Comparison of ENCODE assay signal across 12 cellular contexts in the genomic region with DNA sequence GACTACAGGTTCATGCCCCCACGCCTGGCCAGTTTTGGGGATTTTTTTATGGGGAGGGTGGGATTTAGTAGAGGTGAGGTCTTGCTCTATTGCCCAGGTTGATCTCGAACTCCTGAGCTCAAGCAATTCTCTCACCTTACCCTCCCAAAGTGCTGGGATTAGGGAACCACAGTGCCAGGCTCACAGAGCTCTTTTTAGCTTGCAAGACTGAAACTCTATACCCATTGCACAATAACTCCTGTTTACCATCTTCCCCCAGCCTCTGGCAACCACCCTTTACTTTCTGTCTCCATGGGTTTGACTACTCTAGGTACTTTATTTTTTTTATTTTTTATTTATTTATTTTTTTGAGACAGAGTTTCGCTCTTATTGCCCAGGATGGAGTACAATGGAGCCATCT. TPM values are rescaled to one million over a fixed set of nuclear protein-coding genes. Genes with fewer than 3 reads are reported as not detected.
A peak's percentile ranks its signal among the peaks of the same experiment; 100 is the strongest.
DNase-seq lines count a peak whose midpoint lies in the region; ATAC-seq, FAIRE-seq and TF ChIP-seq lines count a peak whose summit lies in the region.
"Had no signal": no experiment of that assay in that cellular context is flagged by ENCODE, and none has a peak within 500 bp of the region (broad histone marks: within the 10 kb centered on the region; RNA-seq: fewer than 3 reads in every experiment).

No MANE protein-coding gene starts in this region.

- no peak for TF ChIP-seq POLR2A in HepG2 (IDR thresholded peaks at IDR 0.05; ENCODE audit: insufficient read depth in 1 of 2, low read depth in 2 of 2, low read length in 2 of 2)

- WGBS in HepG2 (ENCODE audit: low lambda C conversion rate), result 53% methylated on average over 3 of the region's 3 CpGs

- DNase-seq in EL, result peak; percentile 59
- no peak for DNase-seq in activated T-helper 2 cell treated with anti-CD3 and anti-CD28 coated beads, Interferon-gamma antibody, Interleukin-2, Interleukin-4, amounts not matched to agents 10 μg/mL and 5 μg/mL and 100 μg/mL, durations not matched to agents 14 hours and 24 hours and 36 hours (ENCODE audit: low spot score)
- DNase-seq in HepG2 (ENCODE audit: low spot score), result no peak
- no peak for DNase-seq in central memory CD4-positive, alpha-beta T cell
- DNase-seq in NCI-H524 treated with DMSO at 0.1 percent for 48 hours (lab: John Stamatoyannopoulos, UW), result no peak
- DNase-seq in NCI-H2227 (lab: John Stamatoyannopoulos, UW; ENCODE audit: unreplicated experiment), result no peak
- DNase-seq: activated B cell treated with CpG ODN at 0.5 μM for 24 hours, amniotic stem cell, NCI-H187 had no signal

- H3F3A ChIP-seq in Loucy (ENCODE audit: low read depth), result no peaks in the 10 kb centered on the region

- TF ChIP-seq EP300 in HepG2 (IDR thresholded peaks at IDR 0.05; ENCODE audit: low read depth in 2 of 2, low read length in 2 of 2), result no peak
- TF ChIP-seq EP300 in HepG2 (CRISPR knock-in tag; IDR thresholded peaks at IDR 0.05; ENCODE audit: borderline replicate concordance), result no peak

- H3K27me3 Mint-ChIP-seq in activated T-helper 2 cell treated with anti-CD3 and anti-CD28 coated beads, Interferon-gamma antibody, Interleukin-2, Interleukin-4, amounts not matched to agents 10 μg/mL and 5 μg/mL and 100 μg/mL, durations not matched to agents 14 hours and 24 hours and 36 hours (ENCODE audit: low read depth), result no peaks in the 10 kb centered on the region
- H3K27me3 Mint-ChIP-seq: activated B cell treated with CpG ODN at 0.5 μM for 24 hours had no signal

- in situ Hi-C loops in HepG2 (cut with HindIII; ENCODE audit: extremely low pct_ligation_motif_present, low pct_unique_long_range_greater_than_20kb), result no loop called here

- H3K4me1 Mint-ChIP-seq in activated T-helper 2 cell treated with anti-CD3 and anti-CD28 coated beads, Interferon-gamma antibody, Interleukin-2, Interleukin-4, amounts not matched to agents 10 μg/mL and 5 μg/mL and 100 μg/mL, durations not matched to agents 14 hours and 24 hours and 36 hours (ENCODE audit: low read depth), result peaks cover 54% of the 10 kb centered on the region

- H3K9me3 Mint-ChIP-seq in activated T-helper 2 cell treated with anti-CD3 and anti-CD28 coated beads, Interferon-gamma antibody, Interleukin-2, Interleukin-4, amounts not matched to agents 10 μg/mL and 5 μg/mL and 100 μg/mL, durations not matched to agents 14 hours and 24 hours and 36 hours, result no peaks in the 10 kb centered on the region
- H3K9me3 Mint-ChIP-seq: activated B cell treated with CpG ODN at 0.5 μM for 24 hours had no signal

- CTCF ChIA-PET in HepG2 (lab: Yijun Ruan, JAX; ENCODE audit: low intra/inter-chr PET ratio, low total read pairs), result no interaction called here

- no peaks in the 10 kb centered on the region for H3K9me2 ChIP-seq in Loucy (replicated peaks; ENCODE audit: low read depth, low read length)

- no peak for FAIRE-seq in HepG2 (lab: Jason Lieb, UNC)
- FAIRE-seq: islet of Langerhans had no signal

- H3K27me3 ChIP-seq in Loucy (ENCODE audit: insufficient read depth, low read length, poor library complexity, severe bottlenecking), result no peaks in the 10 kb centered on the region
- no peaks in the 10 kb centered on the region for H3K27me3 ChIP-seq in HepG2 (ENCODE audit: control insufficient read depth in 1 of 2, insufficient read depth in 2 of 2, low read length in 2 of 2)

- H3K79me2 ChIP-seq in Loucy (ENCODE audit: insufficient read depth, low read length) (no peaks in the 10 kb centered on the region), HepG2 (ENCODE audit: insufficient read depth, low read length) (no peaks in the 10 kb centered on the region)

- peaks cover 2% of the 10 kb centered on the region for H3K36me3 Mint-ChIP-seq in activated T-helper 2 cell treated with anti-CD3 and anti-CD28 coated beads, Interferon-gamma antibody, Interleukin-2, Interleukin-4, amounts not matched to agents 10 μg/mL and 5 μg/mL and 100 μg/mL, durations not matched to agents 14 hours and 24 hours and 36 hours (ENCODE audit: low read depth)

- H3K4me3 Mint-ChIP-seq in activated T-helper 2 cell treated with anti-CD3 and anti-CD28 coated beads, Interferon-gamma antibody, Interleukin-2, Interleukin-4, amounts not matched to agents 10 μg/mL and 5 μg/mL and 100 μg/mL, durations not matched to agents 14 hours and 24 hours and 36 hours (ENCODE audit: low read depth), result peak overlapping the region; percentile 41
- H3K4me3 Mint-ChIP-seq: activated B cell treated with CpG ODN at 0.5 μM for 24 hours had no signal

- no TSS peak for BruUV-seq in HepG2 (replicated peaks; lab: Mats Ljungman, UMichigan)

- H3K36me3 ChIP-seq in Loucy (ENCODE audit: insufficient read depth, low read length) (no peaks in the 10 kb centered on the region), HepG2 (replicated peaks in 1 of 2; ENCODE audit: control insufficient read depth in 1 of 2, insufficient read depth in 2 of 2, low read length in 2 of 2) (no peaks in the 10 kb centered on the region)

- 0 out of 2 replicates have a peak overlapping the region, but pooled peaks have one; percentile 27 for H2AFZ ChIP-seq in Loucy (ENCODE audit: low read length)
- H2AFZ ChIP-seq in HepG2 (ENCODE audit: low read length), result no peak overlapping the region

- H3K9ac ChIP-seq in Loucy (ENCODE audit: low read depth, low read length, poor library complexity, severe bottlenecking), result no peak overlapping the region
- H3K9ac ChIP-seq in HepG2 (ENCODE audit: insufficient read depth, low read depth, low read length), result no peak overlapping the region

- H3K27ac Mint-ChIP-seq in activated T-helper 2 cell treated with anti-CD3 and anti-CD28 coated beads, Interferon-gamma antibody, Interleukin-2, Interleukin-4, amounts not matched to agents 10 μg/mL and 5 μg/mL and 100 μg/mL, durations not matched to agents 14 hours and 24 hours and 36 hours, result peak overlapping the region; percentile 74
- H3K27ac Mint-ChIP-seq: activated B cell treated with CpG ODN at 0.5 μM for 24 hours had no signal

- TF ChIP-seq CTCF in Loucy (conservative IDR thresholded peaks at IDR 0.05; ENCODE audit: low read length), result no peak
- no peak for TF ChIP-seq CTCF in HepG2 (CRISPR knock-in tag; IDR thresholded peaks at IDR 0.05)

- H3K4me2 ChIP-seq in Loucy (ENCODE audit: low read depth, low read length, poor library complexity, severe bottlenecking) (no peak overlapping the region), HepG2 (ENCODE audit: low read depth, low read length) (no peak overlapping the region)

- H3K9me3 ChIP-seq in Loucy (ENCODE audit: insufficient read depth, low read depth, low read length), result no peaks in the 10 kb centered on the region
- H3K9me3 ChIP-seq in HepG2 (ENCODE audit: low read length), result no peaks in the 10 kb centered on the region

- H4K20me1 ChIP-seq in Loucy (ENCODE audit: insufficient read depth, low read length, poor library complexity, severe bottlenecking), result no peaks in the 10 kb centered on the region
- H4K20me1 ChIP-seq in HepG2 (ENCODE audit: insufficient read depth, low read length), result no peaks in the 10 kb centered on the region

- H3K4me3 ChIP-seq in Loucy (ENCODE audit: low read length, poor library complexity, severe bottlenecking) (no peak overlapping the region), HepG2 (replicated peaks in 1 of 3; ENCODE audit: insufficient read depth in 1 of 3, low read depth in 2 of 3, low read length in 3 of 3) (no peak overlapping the region)

- intact Hi-C loops in activated T-helper 2 cell treated with anti-CD3 and anti-CD28 coated beads, Interferon-gamma antibody, Interleukin-2, Interleukin-4, amounts not matched to agents 10 μg/mL and 5 μg/mL and 100 μg/mL, durations not matched to agents 14 hours and 24 hours and 36 hours (cut with micrococcal nuclease), result loop anchor here (1.0 to 5.0 kb wide), 6 partner anchors 8 to 229 kb away; no protein-coding TSS in a partner anchor
- intact Hi-C loops in HepG2 (cut with micrococcal nuclease; ENCODE audit: unreplicated experiment), result no loop called here

- no peak for TF ChIP-seq RAD21 in HepG2 (CRISPR knock-in tag; IDR thresholded peaks at IDR 0.05)

- no peak overlapping the region for H3K27ac ChIP-seq in HepG2 (ENCODE audit: extremely low read length, insufficient read depth, low read length)

- POLR2A ChIA-PET in HepG2 (lab: Yijun Ruan, JAX), result no interaction called here

- peaks cover 13% of the 10 kb centered on the region for H3K4me1 ChIP-seq in Loucy (ENCODE audit: insufficient read depth, low read length, poor library complexity, severe bottlenecking)
- H3K4me1 ChIP-seq in HepG2 (ENCODE audit: insufficient read depth, low read length), result peaks cover 21% of the 10 kb centered on the region

- no peak for ATAC-seq in HepG2
- ATAC-seq in HG03520 (IDR thresholded peaks at IDR 0.05; ENCODE audit: unreplicated experiment), result no peak

TF ChIP-seq in HepG2, 621 proteins besides CTCF, POLR2A, EP300 and RAD21 (continues in another document):
- peak; percentile 46; the same call in 1 of the 2 replicates for TF ChIP-seq SIX4 (CRISPR knock-in tag; IDR thresholded peaks at IDR 0.05)

RNA-seq across cellular contexts. Expression of gene CDK17, which starts 25.7 kb away (rescaled TPM):
- 34.7 and 37.6 TPM in 2 replicates for total RNA-seq in activated T-helper 2 cell treated with anti-CD3 and anti-CD28 coated beads, Interferon-gamma antibody, Interleukin-2, Interleukin-4, amounts not matched to agents 10 μg/mL and 5 μg/mL and 100 μg/mL, durations not matched to agents 14 hours and 24 hours and 36 hours
- 20.1 and 22.3 TPM in 2 replicates for total RNA-seq in HepG2 (2016; rRNA removed; fragmentation: Illumina TruSeq; extraction: Trizol)
- total RNA-seq in HepG2 (2016; cell fraction: cytosol; rRNA removed; fragmentation: Illumina TruSeq; extraction: Trizol; ENCODE audit: low read depth), result 12.4 and 17.6 TPM in 2 replicates
- 21.4 and 21.8 TPM in 2 replicates for total RNA-seq in HepG2 (2016; cell fraction: insoluble cytoplasmic fraction; rRNA removed; fragmentation: Illumina TruSeq; extraction: Trizol)
- total RNA-seq in HepG2 (2016; cell fraction: membrane; rRNA removed; fragmentation: Illumina TruSeq; extraction: Trizol), result 6.8 and 8.7 TPM in 2 replicates
- total RNA-seq in HepG2 (2016; cell fraction: nucleus; rRNA removed; fragmentation: Illumina TruSeq; extraction: Trizol), result 33.8 and 35.2 TPM in 2 replicates
- polyA plus RNA-seq in HepG2 (2011; rRNA removed), result 7.6 and 9.9 TPM in 2 replicates
- polyA plus RNA-seq in HepG2 (2011; cell fraction: cytosol; rRNA removed), result 3.7 and 6.4 TPM in 2 replicates
- 8.2 and 10.0 TPM in 2 replicates for polyA plus RNA-seq in HepG2 (2011; cell fraction: nucleus; rRNA removed)
- 9.6 and 11.9 TPM in 2 replicates for polyA plus RNA-seq in HepG2 (2012)
- 0.41 and 0.44 TPM in 2 replicates for polyA plus RNA-seq in HepG2 (2016; cell fraction: cytosol; fragmentation: Illumina TruSeq; extraction: Trizol; ENCODE audit: low read depth)
- polyA plus RNA-seq in HepG2 (2016; cell fraction: insoluble cytoplasmic fraction; fragmentation: Illumina TruSeq; extraction: Trizol; ENCODE audit: low read depth), result 13.7 and 14.3 TPM in 2 replicates
- polyA plus RNA-seq in HepG2 (2016; cell fraction: membrane; fragmentation: Illumina TruSeq; extraction: Trizol; ENCODE audit: low read depth), result 1.9 and 2.1 TPM in 2 replicates
- polyA plus RNA-seq in HepG2 (2016; cell fraction: nucleus; fragmentation: Illumina TruSeq; extraction: Trizol; ENCODE audit: insufficient read depth, low read depth), result 9.6 and 12.3 TPM in 2 replicates
- polyA minus RNA-seq in HepG2 (2011; rRNA and poly(A)+ RNA removed; ENCODE audit: low replicate concordance), result 36.0 and 45.8 TPM in 2 replicates
- 25.9 and 29.8 TPM in 2 replicates for polyA minus RNA-seq in HepG2 (2011; cell fraction: cytosol; rRNA and poly(A)+ RNA removed)
- polyA minus RNA-seq in HepG2 (2011; cell fraction: nucleus; rRNA and poly(A)+ RNA removed), result 152 and 172 TPM in 2 replicates
